In genomic region chr16:67014641-67015315, GRCh38 we compare ENCODE assay signal across 9 cellular contexts. TPM values are rescaled to one million over a fixed set of nuclear protein-coding genes. Genes with fewer than 3 reads are reported as not detected.
DNase-seq lines count a peak whose midpoint lies in the region; ATAC-seq, FAIRE-seq and TF ChIP-seq lines count a peak whose summit lies in the region.
"Had no signal": no experiment of that assay in that cellular context is flagged by ENCODE, and none has a peak within 500 bp of the region (broad histone marks: within the 10 kb centered on the region; RNA-seq: fewer than 3 reads in every experiment).

No MANE protein-coding gene starts in this region.

- H2BK12ac ChIP-seq in neuronal stem cell (ENCODE audit: low read length), result no peak overlapping the region

- peaks cover 0 to 18% (median 6%) of the 10 kb centered on the region in 4 donors for H3K4me1 Mint-ChIP-seq in CD4-positive, CD25-positive, alpha-beta regulatory T cell
- H3K4me1 Mint-ChIP-seq in dendritic cell treated with granulocyte-macrophage colony-stimulating factor and Interleukin-4, amounts not matched to agents 40 ng/mL and 50 ng/mL, for 4 days (ENCODE audit: low read depth), result peaks cover 27% of the 10 kb centered on the region

- H3K9me3 ChIP-seq in CD4-positive, CD25-positive, alpha-beta regulatory T cell (ENCODE audit: control insufficient read depth in 2 of 2, low read length in 2 of 2), result no peaks in the 10 kb centered on the region
- no peaks in the 10 kb centered on the region for H3K9me3 ChIP-seq in Loucy (ENCODE audit: insufficient read depth, low read depth, low read length)
- no peaks in the 10 kb centered on the region for H3K9me3 ChIP-seq in neuronal stem cell (replicated peaks in 1 of 2; ENCODE audit: control insufficient read depth in 2 of 2, insufficient read depth in 1 of 2, low read depth in 1 of 2, low read length in 2 of 2)

- no peak overlapping the region for H3K4me3 ChIP-seq in CD4-positive, CD25-positive, alpha-beta regulatory T cell (ENCODE audit: low read depth, low read length)
- peak overlapping the region; percentile 73 for H3K4me3 ChIP-seq in Loucy (ENCODE audit: low read length, poor library complexity, severe bottlenecking)
- H3K4me3 ChIP-seq in neuronal stem cell (ENCODE audit: low read length in 2 of 2), result peak overlapping the region in 1 of 2 donors; percentile 75

- peak overlapping the region in 1 of 3 donors; percentile 56 for H3K27ac Mint-ChIP-seq in CD4-positive, CD25-positive, alpha-beta regulatory T cell
- H3K27ac Mint-ChIP-seq in dendritic cell treated with granulocyte-macrophage colony-stimulating factor and Interleukin-4, amounts not matched to agents 40 ng/mL and 50 ng/mL, for 4 days, result no peak overlapping the region

- H3K23ac ChIP-seq in neuronal stem cell (ENCODE audit: low read depth, low read length, poor library complexity), result peak overlapping the region; percentile 71

- peak overlapping the region; percentile 79 for H3K4me2 ChIP-seq in Loucy (ENCODE audit: low read depth, low read length, poor library complexity, severe bottlenecking)
- peak overlapping the region; percentile 82 for H3K4me2 ChIP-seq in neuronal stem cell (ENCODE audit: insufficient read depth, low read length, poor library complexity, severe bottlenecking)

- no peak overlapping the region for H2BK15ac ChIP-seq in neuronal stem cell (ENCODE audit: low read length)

- intact Hi-C loops in dendritic cell treated with granulocyte-macrophage colony-stimulating factor and Interleukin-4, amounts not matched to agents 40 ng/mL and 50 ng/mL, for 4 days (cut with micrococcal nuclease), result loop anchor here (5.0 kb wide), 1 partner anchor 143 kb away; the partner anchor contains the start of genes FBXL8 and TRADD

- H3K14ac ChIP-seq in neuronal stem cell (ENCODE audit: low read length), result peak overlapping the region; percentile 75

- H3K79me1 ChIP-seq in neuronal stem cell (ENCODE audit: low read depth, low read length), result no peaks in the 10 kb centered on the region

- H2AK5ac ChIP-seq in neuronal stem cell (ENCODE audit: low read depth, low read length), result peak overlapping the region; percentile 96

- H3K9ac ChIP-seq in Loucy (ENCODE audit: low read depth, low read length, poor library complexity, severe bottlenecking) (peak overlapping the region; percentile 71), neuronal stem cell (ENCODE audit: low read depth, low read length, poor library complexity) (no peak overlapping the region)

- no peaks in the 10 kb centered on the region for H4K20me1 ChIP-seq in Loucy (ENCODE audit: insufficient read depth, low read length, poor library complexity, severe bottlenecking)

- ATAC-seq in CD4-positive, CD25-positive, alpha-beta regulatory T cell (ENCODE audit: low read depth in 2 of 2), result no peak

- no peak overlapping the region for H2BK5ac ChIP-seq in neuronal stem cell (ENCODE audit: low read length)

- peaks cover 20% of the 10 kb centered on the region for H3K4me1 ChIP-seq in CD4-positive, CD25-positive, alpha-beta regulatory T cell (ENCODE audit: control insufficient read depth, insufficient read depth, low read length, poor library complexity, severe bottlenecking)
- H3K4me1 ChIP-seq in Loucy (ENCODE audit: insufficient read depth, low read length, poor library complexity, severe bottlenecking) (peaks cover 21% of the 10 kb centered on the region), neuronal stem cell (ENCODE audit: control insufficient read depth in 2 of 2, insufficient read depth in 1 of 2, low read depth in 1 of 2, low read length in 2 of 2) (peaks cover 6 to 10% of the 10 kb centered on the region in 2 donors)

- H2AFZ ChIP-seq in Loucy (ENCODE audit: low read length), result peak overlapping the region; percentile 87
- H2AFZ ChIP-seq in neuronal stem cell (ENCODE audit: low read length), result peak overlapping the region; percentile 87

- no peaks in the 10 kb centered on the region for H3F3A ChIP-seq in Loucy (ENCODE audit: low read depth)

- no peak overlapping the region for H3K27ac ChIP-seq in CD4-positive, CD25-positive, alpha-beta regulatory T cell (ENCODE audit: insufficient read depth, low read length, poor library complexity, severe bottlenecking)
- no peak overlapping the region for H3K27ac ChIP-seq in neuronal stem cell (replicated peaks; ENCODE audit: low read length)

- no peak for DNase-seq in CD4-positive, CD25-positive, alpha-beta regulatory T cell
- no peak for DNase-seq in neuronal stem cell (ENCODE audit: low spot score)
- DNase-seq in GM12892 (ENCODE audit: insufficient read length), result no peak
- DNase-seq in NOMO-1 (lab: John Stamatoyannopoulos, UW; ENCODE audit: unreplicated experiment in 2 of 2), result no peak
- DNase-seq in pons (ENCODE audit: low spot score), result no peak
- no peak for DNase-seq in effector CD8-positive, alpha-beta T cell (lab: John Stamatoyannopoulos, UW)
- DNase-seq: SIG-M5 had no signal

- H3K18ac ChIP-seq in neuronal stem cell (ENCODE audit: low read length), result peak overlapping the region; percentile 89

- no CpG with 5 or more reads among the region's 6 CpGs for WGBS in neuronal stem cell (ENCODE audit: extremely low coverage in 2 of 2, insufficient read length in 2 of 2, insufficient replicate concordance in 1 of 2), 2 donors

- no peak overlapping the region for H4K91ac ChIP-seq in neuronal stem cell (ENCODE audit: low read depth, low read length, poor library complexity)

- H3K36me3 ChIP-seq in CD4-positive, CD25-positive, alpha-beta regulatory T cell (ENCODE audit: control insufficient read depth, insufficient read depth, low read length), result no peaks in the 10 kb centered on the region
- H3K36me3 ChIP-seq in Loucy (ENCODE audit: insufficient read depth, low read length) (no peaks in the 10 kb centered on the region), neuronal stem cell (replicated peaks in 1 of 2; ENCODE audit: control insufficient read depth in 2 of 2, insufficient read depth in 2 of 2, low read length in 2 of 2) (no peaks in the 10 kb centered on the region)

- no peak overlapping the region for H2BK120ac ChIP-seq in neuronal stem cell (ENCODE audit: low read depth, low read length)

- peak overlapping the region; percentile 73 to 90 (median 80) for H3K4me3 Mint-ChIP-seq in CD4-positive, CD25-positive, alpha-beta regulatory T cell
- H3K4me3 Mint-ChIP-seq in dendritic cell treated with granulocyte-macrophage colony-stimulating factor and Interleukin-4, amounts not matched to agents 40 ng/mL and 50 ng/mL, for 4 days, result peak overlapping the region; percentile 67

- no peak for TF ChIP-seq CTCF in Loucy (conservative IDR thresholded peaks at IDR 0.05; ENCODE audit: low read length)

- no peaks in the 10 kb centered on the region for H3K27me3 ChIP-seq in CD4-positive, CD25-positive, alpha-beta regulatory T cell (ENCODE audit: control insufficient read depth, insufficient read depth, low read length)
- H3K27me3 ChIP-seq in Loucy (ENCODE audit: insufficient read depth, low read length, poor library complexity, severe bottlenecking), result no peaks in the 10 kb centered on the region
- H3K27me3 ChIP-seq in neuronal stem cell (ENCODE audit: control insufficient read depth in 3 of 3, insufficient read depth in 3 of 3, low read depth in 1 of 3, low read length in 3 of 3), result peaks cover 13 to 68% (median 32%) of the 10 kb centered on the region in 3 experiments

- no peaks in the 10 kb centered on the region for H3K9me3 Mint-ChIP-seq in CD4-positive, CD25-positive, alpha-beta regulatory T cell
- no peaks in the 10 kb centered on the region for H3K9me3 Mint-ChIP-seq in dendritic cell treated with granulocyte-macrophage colony-stimulating factor and Interleukin-4, amounts not matched to agents 40 ng/mL and 50 ng/mL, for 4 days

- H3K9me2 ChIP-seq in Loucy (replicated peaks; ENCODE audit: low read depth, low read length), result no peaks in the 10 kb centered on the region

- no peak overlapping the region for H3K4ac ChIP-seq in neuronal stem cell (ENCODE audit: low read length)

- no peaks in the 10 kb centered on the region for H3K79me2 ChIP-seq in Loucy (ENCODE audit: insufficient read depth, low read length)

- no peaks in the 10 kb centered on the region for H3K27me3 Mint-ChIP-seq in CD4-positive, CD25-positive, alpha-beta regulatory T cell
- peaks cover 48% of the 10 kb centered on the region for H3K27me3 Mint-ChIP-seq in dendritic cell treated with granulocyte-macrophage colony-stimulating factor and Interleukin-4, amounts not matched to agents 40 ng/mL and 50 ng/mL, for 4 days

- FAIRE-seq in GM12892 (lab: Jason Lieb, UNC), result no peak

- peak overlapping the region; percentile 24 for H4K8ac ChIP-seq in neuronal stem cell (ENCODE audit: low read depth, low read length)

- no peaks in the 10 kb centered on the region for H3K36me3 Mint-ChIP-seq in CD4-positive, CD25-positive, alpha-beta regulatory T cell
- no peaks in the 10 kb centered on the region for H3K36me3 Mint-ChIP-seq in dendritic cell treated with granulocyte-macrophage colony-stimulating factor and Interleukin-4, amounts not matched to agents 40 ng/mL and 50 ng/mL, for 4 days (ENCODE audit: low read depth)

- TF ChIP-seq POLR2A in GM12892 (IDR thresholded peaks at IDR 0.05; ENCODE audit: low read depth, low read length), result no peak

RNA-seq across cellular contexts. Expression of gene CBFB, which starts 14.2 kb away (rescaled TPM):
- 108 TPM for total RNA-seq in CD4-positive, CD25-positive, alpha-beta regulatory T cell
- polyA plus RNA-seq in CD4-positive, CD25-positive, alpha-beta regulatory T cell, result 100 to 1,000 TPM in 1 of 4 donors, 10 to 100 TPM in 3; 60.9 to 104 (median 77.2) TPM
- 58.1 TPM for polyA plus RNA-seq in neuronal stem cell (2013, experiment 1 of 2)
- 64.0 TPM for polyA plus RNA-seq in neuronal stem cell (2013, experiment 2 of 2)
- polyA plus RNA-seq in GM12892 (2012; ENCODE audit: missing spikeins), result 41.0 TPM

RNA-seq across cellular contexts. Expression of gene CES4A, which starts 26.4 kb away (rescaled TPM):
- 11.9 TPM for total RNA-seq in CD4-positive, CD25-positive, alpha-beta regulatory T cell
- polyA plus RNA-seq in CD4-positive, CD25-positive, alpha-beta regulatory T cell, result 1 to 10 TPM; 1.6 to 3.0 (median 2.7) TPM
- polyA plus RNA-seq in neuronal stem cell (2013, experiment 1 of 2), result 0.54 TPM
- 0.48 TPM for polyA plus RNA-seq in neuronal stem cell (2013, experiment 2 of 2)
- polyA plus RNA-seq in GM12892 (2012; ENCODE audit: missing spikeins), result 2.4 TPM

RNA-seq across cellular contexts. Expression of gene CES3, which starts 53.7 kb away (rescaled TPM):
- 0.74 TPM for total RNA-seq in CD4-positive, CD25-positive, alpha-beta regulatory T cell
- polyA plus RNA-seq in CD4-positive, CD25-positive, alpha-beta regulatory T cell, result under 1 TPM; 0.10 to 0.29 (median 0.26) TPM
- 2.4 TPM for polyA plus RNA-seq in neuronal stem cell (2013, experiment 1 of 2)
- 2.5 TPM for polyA plus RNA-seq in neuronal stem cell (2013, experiment 2 of 2)
- polyA plus RNA-seq in GM12892 (2012; ENCODE audit: missing spikeins), result 0.87 TPM
